8 cellular contexts compared by ENCODE assay signal in the genomic region with DNA sequence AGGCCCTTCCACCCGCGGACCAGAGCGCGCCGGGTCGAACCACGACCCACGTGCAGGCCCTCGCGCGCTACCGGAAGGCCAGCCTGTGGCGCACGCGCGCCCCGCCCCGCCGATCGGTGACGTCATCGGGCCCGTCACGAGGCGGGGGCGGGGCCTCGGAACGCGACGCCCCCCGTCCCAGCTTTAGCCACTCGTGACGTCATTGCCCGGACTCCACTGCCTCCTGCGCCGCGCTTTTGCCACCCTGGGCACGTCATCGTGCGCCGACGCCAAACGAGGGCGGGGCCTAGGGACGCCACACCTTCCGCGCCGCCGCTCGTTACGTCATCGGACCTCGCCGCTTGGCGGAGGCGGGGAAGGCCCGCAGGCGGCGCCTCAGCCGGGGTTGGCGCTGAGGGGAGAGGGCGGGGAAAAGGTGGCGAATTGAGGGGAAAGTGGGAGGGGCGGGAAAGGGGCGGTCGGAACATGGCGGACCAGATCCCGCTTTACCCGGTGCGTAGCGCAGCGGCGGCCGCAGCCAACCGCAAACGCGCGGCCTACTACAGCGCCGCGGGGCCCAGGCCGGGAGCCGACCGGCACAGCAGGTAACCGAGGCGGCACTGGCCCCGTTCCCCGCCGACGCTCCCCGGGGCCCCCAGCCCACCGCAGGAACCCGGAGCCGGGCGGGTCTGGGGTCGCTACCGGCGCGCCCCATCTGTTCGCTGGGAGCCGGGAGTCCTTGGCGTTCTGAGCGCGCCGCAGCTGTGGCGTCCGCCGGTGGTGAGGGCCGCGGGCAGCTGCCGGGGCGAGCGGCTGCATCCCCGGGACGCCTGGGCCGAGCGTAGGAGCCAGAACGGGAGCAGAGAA. TPM values are rescaled to one million over a fixed set of nuclear protein-coding genes. Genes with fewer than 3 reads are reported as not detected.
A peak's percentile ranks its signal among the peaks of the same experiment; 100 is the strongest.
DNase-seq lines count a peak whose midpoint lies in the region; FAIRE-seq and TF ChIP-seq lines count a peak whose summit lies in the region.

A gene with protein sequence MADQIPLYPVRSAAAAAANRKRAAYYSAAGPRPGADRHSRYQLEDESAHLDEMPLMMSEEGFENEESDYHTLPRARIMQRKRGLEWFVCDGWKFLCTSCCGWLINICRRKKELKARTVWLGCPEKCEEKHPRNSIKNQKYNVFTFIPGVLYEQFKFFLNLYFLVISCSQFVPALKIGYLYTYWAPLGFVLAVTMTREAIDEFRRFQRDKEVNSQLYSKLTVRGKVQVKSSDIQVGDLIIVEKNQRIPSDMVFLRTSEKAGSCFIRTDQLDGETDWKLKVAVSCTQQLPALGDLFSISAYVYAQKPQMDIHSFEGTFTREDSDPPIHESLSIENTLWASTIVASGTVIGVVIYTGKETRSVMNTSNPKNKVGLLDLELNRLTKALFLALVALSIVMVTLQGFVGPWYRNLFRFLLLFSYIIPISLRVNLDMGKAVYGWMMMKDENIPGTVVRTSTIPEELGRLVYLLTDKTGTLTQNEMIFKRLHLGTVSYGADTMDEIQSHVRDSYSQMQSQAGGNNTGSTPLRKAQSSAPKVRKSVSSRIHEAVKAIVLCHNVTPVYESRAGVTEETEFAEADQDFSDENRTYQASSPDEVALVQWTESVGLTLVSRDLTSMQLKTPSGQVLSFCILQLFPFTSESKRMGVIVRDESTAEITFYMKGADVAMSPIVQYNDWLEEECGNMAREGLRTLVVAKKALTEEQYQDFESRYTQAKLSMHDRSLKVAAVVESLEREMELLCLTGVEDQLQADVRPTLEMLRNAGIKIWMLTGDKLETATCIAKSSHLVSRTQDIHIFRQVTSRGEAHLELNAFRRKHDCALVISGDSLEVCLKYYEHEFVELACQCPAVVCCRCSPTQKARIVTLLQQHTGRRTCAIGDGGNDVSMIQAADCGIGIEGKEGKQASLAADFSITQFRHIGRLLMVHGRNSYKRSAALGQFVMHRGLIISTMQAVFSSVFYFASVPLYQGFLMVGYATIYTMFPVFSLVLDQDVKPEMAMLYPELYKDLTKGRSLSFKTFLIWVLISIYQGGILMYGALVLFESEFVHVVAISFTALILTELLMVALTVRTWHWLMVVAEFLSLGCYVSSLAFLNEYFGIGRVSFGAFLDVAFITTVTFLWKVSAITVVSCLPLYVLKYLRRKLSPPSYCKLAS (plus strand): TSS at position 449 of the 846 bp plus-strand sequence. CDS start 17 bp downstream, at position 466.

- peak within 1 kb of the TSS; percentile 93 for H3K4me3 Mint-ChIP-seq in neural progenitor cell

- H3F3A ChIP-seq in Loucy (ENCODE audit: low read depth) (peaks cover 2% of the 10 kb centered on the region; the same call in 1 of the 2 replicates), neural progenitor cell (ENCODE audit: low read depth) (peaks cover 8% of the 10 kb centered on the region)

- H3K4me3 ChIP-seq in Loucy (ENCODE audit: low read length, poor library complexity, severe bottlenecking) = peak within 1 kb of the TSS; percentile 85
- peak within 1 kb of the TSS; percentile 79 to 80 for H3K4me3 ChIP-seq in foreskin fibroblast (ENCODE audit: low read depth in 1 of 2, low read length in 2 of 2)
- peak within 1 kb of the TSS; percentile 88 for H3K4me3 ChIP-seq in neural progenitor cell

- H3K4me2 ChIP-seq in Loucy (ENCODE audit: low read depth, low read length, poor library complexity, severe bottlenecking) = peak within 1 kb of the TSS; percentile 88
- H3K4me2 ChIP-seq in neural progenitor cell = peak within 1 kb of the TSS; percentile 78

- H3K9me3 ChIP-seq in ES-I3 (ENCODE audit: control insufficient read depth, insufficient read depth, low read length) (peaks cover 11% of the 10 kb centered on the region), Loucy (ENCODE audit: insufficient read depth, low read depth, low read length) (no peaks in the 10 kb centered on the region), neural progenitor cell (ENCODE audit: low read depth) (peaks cover 7% of the 10 kb centered on the region)

- peak within 1 kb of the TSS; percentile 92 for H3K27ac ChIP-seq in neural progenitor cell

- H3K79me2 ChIP-seq in Loucy (ENCODE audit: insufficient read depth, low read length) = peaks cover 40% of the 10 kb centered on the region
- H3K79me2 ChIP-seq in neural progenitor cell (ENCODE audit: low read depth) = peaks cover 44% of the 10 kb centered on the region

- peak within 1 kb of the TSS; percentile 95 for H3K9ac ChIP-seq in ES-I3 (ENCODE audit: low read depth, low read length)
- peak within 1 kb of the TSS; percentile 88 for H3K9ac ChIP-seq in Loucy (ENCODE audit: low read depth, low read length, poor library complexity, severe bottlenecking)
- H3K9ac ChIP-seq in neural progenitor cell = peak within 1 kb of the TSS; percentile 91

- peak within 1 kb of the TSS; percentile 84 for H2AFZ ChIP-seq in Loucy (ENCODE audit: low read length)
- peak within 1 kb of the TSS; percentile 84 for H2AFZ ChIP-seq in neural progenitor cell (replicated peaks)

- peaks cover 5% of the 10 kb centered on the region for H3K27me3 Mint-ChIP-seq in neural progenitor cell (ENCODE audit: insufficient read depth, low read depth)

- H3K27ac Mint-ChIP-seq in neural progenitor cell = peak within 1 kb of the TSS; percentile 92

- no peaks in the 10 kb centered on the region for H3K36me3 ChIP-seq in ES-I3 (ENCODE audit: insufficient read depth, low read length)
- no peaks in the 10 kb centered on the region for H3K36me3 ChIP-seq in Loucy (ENCODE audit: insufficient read depth, low read length)
- no peaks in the 10 kb centered on the region for H3K36me3 ChIP-seq in neural progenitor cell

- H4K20me1 ChIP-seq in Loucy (ENCODE audit: insufficient read depth, low read length, poor library complexity, severe bottlenecking) = peaks cover 4% of the 10 kb centered on the region
- no peaks in the 10 kb centered on the region for H4K20me1 ChIP-seq in neural progenitor cell (ENCODE audit: low read depth)

- H3K4me1 ChIP-seq in ES-I3 (ENCODE audit: insufficient read depth, low read length) (no peaks in the 10 kb centered on the region; the same call in 1 of the 2 replicates), Loucy (ENCODE audit: insufficient read depth, low read length, poor library complexity, severe bottlenecking) (peaks cover 23% of the 10 kb centered on the region), neural progenitor cell (peaks cover 7% of the 10 kb centered on the region)

- H3K9me3 Mint-ChIP-seq in neural progenitor cell = peaks cover 35% of the 10 kb centered on the region

- H3K4me1 Mint-ChIP-seq in neural progenitor cell = peaks cover 9% of the 10 kb centered on the region

- H3K36me3 Mint-ChIP-seq in neural progenitor cell = peaks cover 12% of the 10 kb centered on the region

- DNase-seq in H54 (ENCODE audit: insufficient read length, low spot score) (peak; percentile 60), SIG-M5 treated with dmso at 0.1 percent for 504 hours (lab: John Stamatoyannopoulos, UW; ENCODE audit: unreplicated experiment) (peak; percentile 92), activated gamma-delta T cell treated with Interleukin-2 at 50 U/mL for 16 hours (peak; percentile 95), foreskin fibroblast (peak; percentile 98 to 100), neural progenitor cell (ENCODE audit: low spot score) (peak; percentile 98), stromal cell of bone marrow (ENCODE audit: low read depth) (peak; percentile 90)

- FAIRE-seq in H54 (lab: Jason Lieb, UNC) = no peak

- TF ChIP-seq CTCF in Loucy (conservative IDR thresholded peaks at IDR 0.05; ENCODE audit: low read length) (no peak), foreskin fibroblast (IDR thresholded peaks at IDR 0.05; ENCODE audit: low read depth, low read length) (no peak), neural progenitor cell (IDR thresholded peaks at IDR 0.05) (no peak)

- H3K27me3 ChIP-seq in Loucy (ENCODE audit: insufficient read depth, low read length, poor library complexity, severe bottlenecking) (no peaks in the 10 kb centered on the region), neural progenitor cell (peaks cover 7% of the 10 kb centered on the region)

- no peaks in the 10 kb centered on the region for H3K9me2 ChIP-seq in Loucy (replicated peaks; ENCODE audit: low read depth, low read length)

- TF ChIP-seq POLR2A in H54 (IDR thresholded peaks at IDR 0.05; ENCODE audit: low read depth, low read length) = peak; percentile 60

RNA-seq across cellular contexts. Expression of the gene that starts here (rescaled TPM):
- total RNA-seq in neural progenitor cell (ENCODE audit: low replicate concordance) = 33.2 and 33.5 TPM in 2 replicates

Comparison
In these comparisons a context has a peak if more than half of its experiments do, and no peak if none do; other contexts are left out.
1. Peak in every context shown above with its lines: DNase-seq, H3K4me3 ChIP-seq and H3K27ac ChIP-seq.